ENCODE assay signal across 16 cellular contexts in the genomic region with DNA sequence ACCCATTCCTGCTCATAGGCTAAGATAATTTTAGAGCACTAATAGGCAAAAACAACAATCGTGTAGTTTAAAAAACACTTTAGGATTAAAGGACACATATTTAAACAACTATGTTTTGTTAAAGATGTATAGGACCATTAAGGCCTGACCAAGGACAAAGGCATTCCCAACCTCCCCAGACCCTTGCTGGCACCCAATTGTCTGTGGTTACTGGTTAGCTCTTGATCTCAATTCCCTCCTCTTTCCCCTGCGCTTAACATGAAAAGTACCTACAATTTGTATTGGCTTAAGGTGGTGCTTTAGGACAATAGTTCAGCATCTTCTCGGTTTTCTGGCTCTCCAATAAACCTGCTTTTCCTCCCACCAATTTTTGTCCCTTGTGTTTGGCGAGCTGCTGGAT. TPM values are rescaled to one million over a fixed set of nuclear protein-coding genes. Genes with fewer than 3 reads are reported as not detected.
DNase-seq lines count a peak whose midpoint lies in the region; ATAC-seq and TF ChIP-seq lines count a peak whose summit lies in the region.
"Had no signal": no experiment of that assay in that cellular context is flagged by ENCODE, and none has a peak within 500 bp of the region (broad histone marks: within the 10 kb centered on the region; RNA-seq: fewer than 3 reads in every experiment).

No MANE protein-coding gene starts in this region.

- H3K27ac Mint-ChIP-seq in neural progenitor cell, result peak overlapping the region; percentile 83
- H3K27ac Mint-ChIP-seq: CD4-positive, alpha-beta memory T cell had no signal

- H4K20me1 ChIP-seq in neural progenitor cell (ENCODE audit: low read depth), result no peaks in the 10 kb centered on the region

- no peaks in the 10 kb centered on the region for H3K9me3 ChIP-seq in HUES6 (ENCODE audit: control insufficient read depth, insufficient read depth, low read depth, low read length)
- H3K9me3 ChIP-seq in SJSA1 (replicated peaks), result no peaks in the 10 kb centered on the region
- H3K9me3 ChIP-seq in esophagus muscularis mucosa, result no peaks in the 10 kb centered on the region
- no peaks in the 10 kb centered on the region for H3K9me3 ChIP-seq in neural progenitor cell (ENCODE audit: low read depth)
- H3K9me3 ChIP-seq: A549, BE2C had no signal

- H3K9ac ChIP-seq in HUES6 (ENCODE audit: low read length) (no peak overlapping the region), neural progenitor cell (no peak overlapping the region)

- H3K36me3 ChIP-seq in HUES6 (ENCODE audit: control insufficient read depth, insufficient read depth, low read length) (no peaks in the 10 kb centered on the region), SJSA1 (no peaks in the 10 kb centered on the region), esophagus muscularis mucosa (no peaks in the 10 kb centered on the region), neural progenitor cell (no peaks in the 10 kb centered on the region)
- H3K36me3 ChIP-seq: BE2C had no signal

- no peak for TF ChIP-seq POLR2A in esophagus muscularis mucosa (IDR thresholded peaks at IDR 0.05; ENCODE audit: low read depth)

- no peak for ATAC-seq in GM18867 (IDR thresholded peaks at IDR 0.05; ENCODE audit: unreplicated experiment)
- ATAC-seq: A549, HepG2 had no signal

- H3F3A ChIP-seq in neural progenitor cell (ENCODE audit: low read depth), result peaks cover 7% of the 10 kb centered on the region

- DNase-seq in SJSA1 (ENCODE audit: low read depth in 1 of 2, low spot score in 2 of 2) (no peak), esophagus muscularis mucosa (ENCODE audit: extremely low spot score) (peak; percentile 31), neural progenitor cell (ENCODE audit: low spot score) (peak; percentile 55), cerebellar nuclear complex (lab: John Stamatoyannopoulos, UW) (no peak), COR-L47 (lab: John Stamatoyannopoulos, UW) (no peak)
- no peak for DNase-seq in activated CD8-positive, alpha-beta memory T cell treated with anti-CD3 and anti-CD28 coated beads, Interleukin-2, amount 50 U/mL, for 4 hours
- DNase-seq: BE2C; CD4-positive, alpha-beta memory T cell; DMS153; DMS79 treated with DMSO at 0.1 percent for 48 hours; EL had no signal

- 0 out of 2 replicates have a peak overlapping the region, but pooled peaks have one; percentile 3 for H3K27ac ChIP-seq in HUES6 (ENCODE audit: low read depth, low read length)
- peak overlapping the region; percentile 22; the same call in 1 of the 2 replicates for H3K27ac ChIP-seq in SJSA1
- no peak overlapping the region for H3K27ac ChIP-seq in esophagus muscularis mucosa (replicated peaks in 1 of 4)
- no peak overlapping the region for H3K27ac ChIP-seq in neural progenitor cell
- H3K27ac ChIP-seq: A549, C4-2B had no signal

- TF ChIP-seq CTCF in esophagus muscularis mucosa (IDR thresholded peaks at IDR 0.05) (no peak), neural progenitor cell (IDR thresholded peaks at IDR 0.05) (no peak)

- H3K4me3 ChIP-seq in HUES6 (ENCODE audit: low read depth, low read length), result no peak overlapping the region
- H3K4me3 ChIP-seq in SJSA1, result no peak overlapping the region
- H3K4me3 ChIP-seq in esophagus muscularis mucosa, result no peak overlapping the region
- H3K4me3 ChIP-seq in neural progenitor cell, result no peak overlapping the region
- H3K4me3 ChIP-seq: A549 had no signal

- TF ChIP-seq EP300 in esophagus muscularis mucosa (IDR thresholded peaks at IDR 0.05), result no peak

- peak overlapping the region; percentile 16 for H3K4me2 ChIP-seq in neural progenitor cell
- H3K4me2 ChIP-seq: A549 had no signal

- no peak overlapping the region for H2AFZ ChIP-seq in neural progenitor cell (replicated peaks)

- no peaks in the 10 kb centered on the region for H3K36me3 Mint-ChIP-seq in neural progenitor cell
- H3K36me3 Mint-ChIP-seq: CD4-positive, alpha-beta memory T cell had no signal

- H3K27me3 Mint-ChIP-seq in neural progenitor cell (ENCODE audit: insufficient read depth, low read depth), result peaks cover 4% of the 10 kb centered on the region

- no peaks in the 10 kb centered on the region for H3K79me2 ChIP-seq in neural progenitor cell (ENCODE audit: low read depth)

- WGBS in esophagus muscularis mucosa, result 82% methylated on average over 4 of the region's 4 CpGs

- H3K4me3 Mint-ChIP-seq in neural progenitor cell, result no peak overlapping the region
- H3K4me3 Mint-ChIP-seq: CD4-positive, alpha-beta memory T cell had no signal

- intact Hi-C loops in esophagus muscularis mucosa (cut with DNase I), result no loop called here

- H3K4me1 ChIP-seq in HUES6 (ENCODE audit: control insufficient read depth, insufficient read depth, low read length), result peaks cover 20% of the 10 kb centered on the region
- peaks cover 27% of the 10 kb centered on the region for H3K4me1 ChIP-seq in SJSA1 (replicated peaks)
- peaks cover 0 to 5% (median 2%) of the 10 kb centered on the region in 4 donors for H3K4me1 ChIP-seq in esophagus muscularis mucosa
- peaks cover 24% of the 10 kb centered on the region for H3K4me1 ChIP-seq in neural progenitor cell
- H3K4me1 ChIP-seq: BE2C had no signal

- peaks cover 6% of the 10 kb centered on the region for H3K9me3 Mint-ChIP-seq in neural progenitor cell
- H3K9me3 Mint-ChIP-seq: CD4-positive, alpha-beta memory T cell had no signal

- H3K27me3 ChIP-seq in HUES6 (ENCODE audit: control insufficient read depth, insufficient read depth, low read length), result no peaks in the 10 kb centered on the region
- H3K27me3 ChIP-seq in SJSA1 (replicated peaks), result no peaks in the 10 kb centered on the region
- H3K27me3 ChIP-seq in esophagus muscularis mucosa, result no peaks in the 10 kb centered on the region
- no peaks in the 10 kb centered on the region for H3K27me3 ChIP-seq in neural progenitor cell
- H3K27me3 ChIP-seq: BE2C had no signal

- peaks cover 36% of the 10 kb centered on the region for H3K4me1 Mint-ChIP-seq in neural progenitor cell
- H3K4me1 Mint-ChIP-seq: CD4-positive, alpha-beta memory T cell had no signal

RNA-seq across cellular contexts. Expression of a gene that starts 51.0 kb away (rescaled TPM):
- total RNA-seq in SJSA1 (2014; rRNA removed; shearing (Covaris generic)), result not detected in 2 replicates
- total RNA-seq in esophagus muscularis mucosa (under 1 TPM in 2 of 4 donors, not detected in 2; 0.69 to 0.97 TPM), neural progenitor cell (ENCODE audit: low replicate concordance) (not detected in 2 replicates)
- total RNA-seq: CD4-positive, alpha-beta memory T cell; HepG2 had no signal

Comparison
In these comparisons a context has a peak if more than half of its experiments do, and no peak if none do; other contexts are left out.
1. H3K27ac ChIP-seq: peak in HUES6 (single experiment) and SJSA1 (single experiment); none in esophagus muscularis mucosa (0 of 4) and neural progenitor cell (single experiment).
2. DNase-seq: peak in esophagus muscularis mucosa (single experiment) and neural progenitor cell (single experiment); none in SJSA1 (0 of 2), activated CD8-positive, alpha-beta memory T cell treated with anti-CD3 and anti-CD28 coated beads, Interleukin-2, amount 50 U/mL, for 4 hours (single experiment), cerebellar nuclear complex (0 of 2) and COR-L47 (single experiment).